In the genomic region with DNA sequence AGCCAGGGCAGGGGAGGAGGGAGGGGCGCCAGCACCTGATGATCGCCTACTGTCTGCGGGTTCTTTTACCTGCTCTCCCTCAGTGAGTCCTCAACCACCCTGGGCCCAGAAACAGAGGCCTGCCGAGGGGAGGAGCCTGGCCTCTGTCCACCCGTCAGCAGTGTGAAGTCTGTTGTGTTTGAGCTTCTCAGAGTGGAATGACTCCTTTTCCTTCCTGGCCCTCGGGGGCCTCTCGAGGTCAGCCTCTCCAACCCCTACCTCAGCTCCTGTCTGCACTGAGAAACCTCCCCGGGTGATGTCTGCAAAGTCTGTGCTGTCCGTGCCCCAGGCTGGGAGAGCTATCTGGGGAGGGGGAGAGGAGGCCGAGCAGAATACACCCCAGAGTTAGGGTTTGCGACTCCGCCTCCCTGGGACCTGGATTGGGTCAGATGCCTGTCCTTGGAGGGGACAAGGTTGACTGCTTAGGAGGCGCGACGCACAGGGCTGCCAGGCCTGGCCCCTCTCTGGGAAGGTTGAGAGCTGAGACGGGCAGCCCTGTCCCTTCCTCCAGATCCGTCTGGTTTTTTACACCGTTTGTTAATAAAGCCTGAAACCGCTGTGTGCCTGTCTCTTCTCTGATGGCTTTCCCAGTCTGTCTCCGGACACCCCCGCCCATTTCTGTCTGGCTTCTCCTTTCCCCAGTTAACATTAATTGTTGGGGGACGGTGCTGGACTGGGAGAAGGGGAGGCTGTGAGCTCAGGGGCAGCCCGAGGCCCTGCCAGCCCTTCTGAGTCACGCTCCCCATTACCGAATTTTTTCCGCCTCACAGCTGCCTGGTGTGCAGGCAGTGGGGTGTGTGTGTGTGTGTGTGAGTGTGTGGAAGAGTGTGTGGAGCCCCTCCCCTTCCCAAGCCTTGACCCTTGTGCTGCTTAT, we compare ENCODE assay signal across 8 cellular contexts. TPM values are rescaled to one million over a fixed set of nuclear protein-coding genes. Genes with fewer than 3 reads are reported as not detected.
DNase-seq lines count a peak whose midpoint lies in the region; ATAC-seq and TF ChIP-seq lines count a peak whose summit lies in the region.

No MANE protein-coding gene starts in this region.

- no peaks in the 10 kb centered on the region for H3K27me3 ChIP-seq in Panc1 (ENCODE audit: control insufficient read depth, insufficient read depth, low read length)
- no peaks in the 10 kb centered on the region for H3K27me3 ChIP-seq in ascending aorta
- H3K27me3 ChIP-seq in iPS-15b (ENCODE audit: control insufficient read depth, insufficient read depth, low read length) = no peaks in the 10 kb centered on the region

- no peak for TF ChIP-seq CTCF in Panc1 (IDR thresholded peaks at IDR 0.05)
- TF ChIP-seq CTCF in ascending aorta (IDR thresholded peaks at IDR 0.05) = no peak

- H3K9me3 ChIP-seq in Panc1 (ENCODE audit: control insufficient read depth, insufficient read depth, low read depth, low read length) = no peaks in the 10 kb centered on the region
- H3K9me3 ChIP-seq in ascending aorta = no peaks in the 10 kb centered on the region
- no peaks in the 10 kb centered on the region for H3K9me3 ChIP-seq in iPS-15b (ENCODE audit: control insufficient read depth, insufficient read depth, low read length)

- POLR2A ChIA-PET in Panc1 (lab: Charles Lee) = interaction anchor here (0.5 kb wide), 1 partner anchor 87 kb away, joined by 8 read pairs; no protein-coding TSS in a partner anchor

- ATAC-seq in Panc1 (peak; percentile 54), HG03378 (IDR thresholded peaks at IDR 0.05; ENCODE audit: unreplicated experiment) (no peak)

- H3K9ac ChIP-seq in iPS-15b (ENCODE audit: low read depth, low read length) = no peak overlapping the region

- peak overlapping the region; percentile 51 to 67 for H3K4me3 ChIP-seq in Panc1 (ENCODE audit: low read depth in 2 of 2, low read length in 2 of 2)
- peak overlapping the region in 1 of 2 donors; percentile 26 for H3K4me3 ChIP-seq in ascending aorta
- H3K4me3 ChIP-seq in iPS-15b (ENCODE audit: low read depth, low read length) = peak overlapping the region; percentile 18

- intact Hi-C loops in Panc1 (cut with micrococcal nuclease; ENCODE audit: unreplicated experiment) (no loop called here), ascending aorta (cut with DNase I) (loop anchor here (1.0 kb wide), 1 partner anchor 17 kb away; no protein-coding TSS in a partner anchor)

- CTCF ChIA-PET in Panc1 (lab: Charles Lee) = interaction anchor here (0.6 to 2.0 kb wide), 4 partner anchors 17 to 43 kb away, joined by 3 to 7 read pairs (median 4); no protein-coding TSS in a partner anchor

- H3K36me3 ChIP-seq in Panc1 (ENCODE audit: control insufficient read depth, insufficient read depth, low read length) (peaks cover 3% of the 10 kb centered on the region; the same call in 1 of the 2 replicates), ascending aorta (peaks cover 10 to 14% of the 10 kb centered on the region in 2 donors), iPS-15b (ENCODE audit: control insufficient read depth, insufficient read depth, low read length) (peaks cover 8% of the 10 kb centered on the region)

- H3K27ac ChIP-seq in Panc1 (ENCODE audit: low read length) (peak overlapping the region; percentile 94), ascending aorta (peak overlapping the region; percentile 85 to 90)

- H3K4me1 ChIP-seq in Panc1 (ENCODE audit: control insufficient read depth, insufficient read depth, low read length) = peaks cover 66% of the 10 kb centered on the region
- H3K4me1 ChIP-seq in ascending aorta = peaks cover 23 to 42% of the 10 kb centered on the region in 2 donors
- peaks cover 17% of the 10 kb centered on the region for H3K4me1 ChIP-seq in iPS-15b (ENCODE audit: control insufficient read depth, insufficient read depth, low read length)

- in situ Hi-C loops in Panc1 (cut with HindIII; ENCODE audit: low pct_unique_long_range_greater_than_20kb, low sequenced_read_pairs) = no loop called here

- TSS peak; percentile 92 for BruUV-seq in Panc1 (replicated peaks; lab: Mats Ljungman, UMichigan)

- peak; percentile 97 for DNase-seq in Daoy (ENCODE audit: low read depth)
- no peak for DNase-seq in Panc1 (ENCODE audit: low read depth, low spot score)
- peak; percentile 63 to 88 for DNase-seq in ascending aorta (ENCODE audit: low spot score in 2 of 2)
- DNase-seq in stimulated activated CD4-positive, alpha-beta T cell treated with anti-CD3 and anti-CD28 coated beads, Interleukin-12 subunit alpha, Interleukin-12 subunit beta, amount 100 ng/mL, for 4 hours = peak; percentile 48
- DNase-seq in NCI-H524 (lab: John Stamatoyannopoulos, UW) = no peak
- DNase-seq in NCI-H524 treated with DMSO at 0.1 percent for 48 hours (lab: John Stamatoyannopoulos, UW) = no peak

RNA-seq across cellular contexts. Expression of a gene that starts 1.0 kb away (rescaled TPM):
- 1.4 and 2.2 TPM in 2 replicates for total RNA-seq in Daoy (2014; rRNA removed; shearing (Covaris generic))
- total RNA-seq in Panc1 (2021; ENCODE audit: unreplicated experiment) = 13.0 TPM
- polyA plus RNA-seq in Panc1 (2012; ENCODE audit: insufficient read length) = 12.3 TPM
- 22.4 TPM for total RNA-seq in ascending aorta

RNA-seq across cellular contexts. Expression of a gene that starts 2.2 kb away (rescaled TPM):
- 22.5 and 23.2 TPM in 2 replicates for total RNA-seq in Daoy (2014; rRNA removed; shearing (Covaris generic))
- total RNA-seq in Panc1 (2021; ENCODE audit: unreplicated experiment) (93.1 TPM), ascending aorta (21.6 TPM)
- polyA plus RNA-seq in Panc1 (2012; ENCODE audit: insufficient read length) = 138 TPM

RNA-seq across cellular contexts. Expression of a gene that starts 10.8 kb away (rescaled TPM):
- total RNA-seq in Daoy (2014; rRNA removed; shearing (Covaris generic)) = 1.7 and 3.4 TPM in 2 replicates
- 21.7 TPM for total RNA-seq in Panc1 (2021; ENCODE audit: unreplicated experiment)
- 20.0 TPM for polyA plus RNA-seq in Panc1 (2012; ENCODE audit: insufficient read length)
- total RNA-seq in ascending aorta = 13.2 TPM

RNA-seq across cellular contexts. Expression of a gene that starts 22.7 kb away (rescaled TPM):
- not detected in 2 replicates for total RNA-seq in Daoy (2014; rRNA removed; shearing (Covaris generic))
- total RNA-seq in Panc1 (2021; ENCODE audit: unreplicated experiment) (not detected), ascending aorta (not detected)
- not detected for polyA plus RNA-seq in Panc1 (2012; ENCODE audit: insufficient read length)

RNA-seq across cellular contexts. Expression of a gene that starts 25.8 kb away (rescaled TPM):
- total RNA-seq in Daoy (2014; rRNA removed; shearing (Covaris generic)) = 134 and 140 TPM in 2 replicates
- total RNA-seq in Panc1 (2021; ENCODE audit: unreplicated experiment) (150 TPM), ascending aorta (96.7 TPM)
- 195 TPM for polyA plus RNA-seq in Panc1 (2012; ENCODE audit: insufficient read length)

Comparison
In these comparisons a context has a peak if more than half of its experiments do, and no peak if none do; other contexts are left out.
1. DNase-seq: peak in Daoy (single experiment), ascending aorta (2 of 2) and stimulated activated CD4-positive, alpha-beta T cell treated with anti-CD3 and anti-CD28 coated beads, Interleukin-12 subunit alpha, Interleukin-12 subunit beta, amount 100 ng/mL, for 4 hours (single experiment); none in Panc1 (single experiment), NCI-H524 (0 of 2) and NCI-H524 treated with DMSO at 0.1 percent for 48 hours (single experiment).